Comparison of ENCODE assay signal across 10 cellular contexts in the genomic region with DNA sequence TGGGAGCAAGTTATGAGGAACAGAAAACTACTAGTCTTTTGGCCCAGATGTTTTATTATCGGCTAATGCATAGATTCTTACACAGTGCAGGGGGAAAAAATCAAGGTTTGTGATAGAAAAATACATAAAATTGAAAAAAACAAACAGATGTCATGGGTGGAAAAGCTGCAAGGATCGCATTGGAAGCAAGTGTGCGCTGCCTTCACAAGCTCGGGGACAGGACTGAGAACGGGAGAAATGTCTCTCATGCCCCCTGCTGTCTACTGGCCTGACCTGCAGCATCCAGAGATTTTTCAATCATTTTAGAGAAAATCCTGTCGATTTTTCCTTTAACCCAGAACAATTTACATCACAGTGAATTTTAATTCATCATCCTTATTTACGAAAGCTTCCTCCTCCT. TPM values are rescaled to one million over a fixed set of nuclear protein-coding genes. Genes with fewer than 3 reads are reported as not detected.
DNase-seq lines count a peak whose midpoint lies in the region; ATAC-seq, FAIRE-seq and TF ChIP-seq lines count a peak whose summit lies in the region.
"Not testable (repeated sequence)": the region's sequence is repeated elsewhere in the genome, so short reads cannot be mapped to it uniquely, and the experiment has no call there.
"Had no signal": no experiment of that assay in that cellular context is flagged by ENCODE, and none has a peak within 500 bp of the region (broad histone marks: within the 10 kb centered on the region; RNA-seq: fewer than 3 reads in every experiment).

No MANE protein-coding gene starts in this region.

- not testable (repeated sequence) for H3K36me3 ChIP-seq in CD8-positive, alpha-beta T cell (ENCODE audit: insufficient read depth, low read length); HCT116 (ENCODE audit: control insufficient read depth in 1 of 2, insufficient read depth in 2 of 2, low read length in 2 of 2); H1 (ENCODE audit: control insufficient read depth in 2 of 4, insufficient read depth in 4 of 4, low read length in 3 of 4); heart right ventricle

- CTCF ChIA-PET in CD8-positive, alpha-beta T cell (lab: Charles Lee), result interaction anchor here (0.8 to 4.0 kb wide), 5 partner anchors 244 to 503 kb away, joined by 3 to 32 read pairs (median 3); no protein-coding TSS in a partner anchor
- CTCF ChIA-PET in HCT116 (lab: Charles Lee) (interaction anchor here (0.8 kb wide), 1 partner anchor 498 kb away, joined by 10 read pairs; no protein-coding TSS in a partner anchor), H1 (lab: Charles Lee; ENCODE audit: partially characterized antibody) (interaction anchor here (1.3 to 11.4 kb wide), 3 partner anchors 236 to 498 kb away, joined by 7 to 76 read pairs (median 29); no protein-coding TSS in a partner anchor)

- not testable (repeated sequence) for TF ChIP-seq EP300 in H1 (IDR thresholded peaks at IDR 0.05; ENCODE audit: borderline replicate concordance in 1 of 2, low read depth in 2 of 2, low read length in 2 of 2)

- not testable (repeated sequence) for H3K36me3 Mint-ChIP-seq in CD8-positive, alpha-beta T cell; activated T-helper 17 cell treated with anti-CD3 and anti-CD28 coated beads, Interleukin-2, amount 50 U/mL, for 72 hours (ENCODE audit: low read depth); stimulated activated naive B cell treated with anti-CD40 and anti-IgM and Interleukin-4, amounts not matched to agents 10 μg/mL and 1 μg/mL and 100 μg/mL, for 72 hours

- H4K5ac ChIP-seq in H1 (ENCODE audit: insufficient read length, low read depth, low read length), result not testable (repeated sequence)

- 32% methylated on average over 5 of the region's 7 CpGs; no CpG with 5 or more reads in 1 of the 2 experiments for WGBS in H1 (ENCODE audit: extremely low coverage in 1 of 2, insufficient coverage in 1 of 2, insufficient read length in 1 of 2, insufficient replicate concordance in 2 of 2, low coverage in 1 of 2, low lambda C conversion rate in 2 of 2, missing lambda C conversion rate in 1 of 2), 2 experiments
- 9 to 15% methylated on average over 5 of the region's 7 CpGs for WGBS in heart right ventricle, 2 donors

- H3K18ac ChIP-seq in H1 (ENCODE audit: extremely low read depth, low read length), result not testable (repeated sequence)

- TF ChIP-seq RAD21 in HCT116 (IDR thresholded peaks at IDR 0.05; ENCODE audit: low read depth); H1 (IDR thresholded peaks at IDR 0.05 in 1 of 2, conservative IDR thresholded peaks at IDR 0.05 in 1 of 2; ENCODE audit: low read depth in 2 of 2, low read length in 2 of 2): not testable (repeated sequence)

- H3K9me2 ChIP-seq in HCT116 (ENCODE audit: insufficient read depth), result not testable (repeated sequence)

- H3K9ac ChIP-seq in HCT116 (ENCODE audit: low read length); H1 (replicated peaks in 1 of 4; ENCODE audit: extremely low read depth in 1 of 4, low read depth in 3 of 4, low read length in 3 of 4): not testable (repeated sequence)

- not testable (repeated sequence) for H4K8ac ChIP-seq in H1 (ENCODE audit: extremely low read depth, insufficient read depth, low read length)

- H2BK12ac ChIP-seq in H1 (ENCODE audit: low read depth, low read length), result not testable (repeated sequence)

- H3K27me3 Mint-ChIP-seq in CD8-positive, alpha-beta T cell (ENCODE audit: low read depth), result peaks cover 28% of the 10 kb centered on the region
- peaks cover 31% of the 10 kb centered on the region for H3K27me3 Mint-ChIP-seq in activated T-helper 17 cell treated with anti-CD3 and anti-CD28 coated beads, Interleukin-2, amount 50 U/mL, for 72 hours
- H3K27me3 Mint-ChIP-seq in stimulated activated naive B cell treated with anti-CD40 and anti-IgM and Interleukin-4, amounts not matched to agents 10 μg/mL and 1 μg/mL and 100 μg/mL, for 72 hours, result peaks cover 27 to 32% of the 10 kb centered on the region in 2 donors

- not testable (repeated sequence) for H3K4me3 ChIP-seq in CD8-positive, alpha-beta T cell (ENCODE audit: low read depth, low read length); HCT116 (replicated peaks in 1 of 2; ENCODE audit: low read depth in 1 of 2, low read length in 2 of 2); H1 (ENCODE audit: extremely low read depth in 1 of 4, insufficient read depth in 2 of 4, low read depth in 3 of 4, low read length in 4 of 4); heart right ventricle

- not testable (repeated sequence) for H3K9me3 Mint-ChIP-seq in CD8-positive, alpha-beta T cell; activated T-helper 17 cell treated with anti-CD3 and anti-CD28 coated beads, Interleukin-2, amount 50 U/mL, for 72 hours; stimulated activated naive B cell treated with anti-CD40 and anti-IgM and Interleukin-4, amounts not matched to agents 10 μg/mL and 1 μg/mL and 100 μg/mL, for 72 hours

- not testable (repeated sequence) for H3K4me1 ChIP-seq in CD8-positive, alpha-beta T cell (ENCODE audit: insufficient read depth, low read length); HCT116 (ENCODE audit: control insufficient read depth in 1 of 2, insufficient read depth in 2 of 2, low read length in 2 of 2); H1 (replicated peaks in 1 of 4; ENCODE audit: control insufficient read depth in 3 of 4, insufficient read depth in 4 of 4, low read length in 3 of 4); heart right ventricle

- not testable (repeated sequence) for H2AFZ ChIP-seq in HCT116 (ENCODE audit: low read depth, low read length, poor library complexity, severe bottlenecking); H1 (ENCODE audit: low read length)

- intact Hi-C loops in CD8-positive, alpha-beta T cell (cut with DNase I, micrococcal nuclease), result loop anchor here in 1 of 2 experiments (1.0 kb wide), 1 partner anchor 498 kb away; no protein-coding TSS in a partner anchor
- intact Hi-C loops in HCT116 (cut with micrococcal nuclease) (loop anchor here (1.0 kb wide), 1 partner anchor 498 kb away; no protein-coding TSS in a partner anchor), heart right ventricle (cut with DNase I) (loop anchor here in 2 of 10 donors (10.0 kb wide), 1 partner anchor 1068 kb away; no protein-coding TSS in a partner anchor)

- not testable (repeated sequence) for H3K4ac ChIP-seq in H1 (replicated peaks; ENCODE audit: insufficient read length, low read depth, low read length)

- not testable (repeated sequence) for H3K79me1 ChIP-seq in H1 (ENCODE audit: low read depth, low read length)

- H3K27ac ChIP-seq in CD8-positive, alpha-beta T cell (ENCODE audit: low read depth, low read length); HCT116 (ENCODE audit: low read depth, low read length); H1 (ENCODE audit: low read depth, low read length); heart right ventricle: not testable (repeated sequence)

- not testable (repeated sequence) for H3K27me3 ChIP-seq in CD8-positive, alpha-beta T cell (ENCODE audit: insufficient read depth, low read length); H1 (replicated peaks in 1 of 4; ENCODE audit: control insufficient read depth in 3 of 4, extremely low read depth in 1 of 4, insufficient read depth in 3 of 4, low read length in 3 of 4)
- H3K27me3 ChIP-seq in HCT116 (ENCODE audit: insufficient read depth, low read length), result peaks cover 21% of the 10 kb centered on the region
- H3K27me3 ChIP-seq in heart right ventricle, result peaks cover 0 to 34% (median 31%) of the 10 kb centered on the region in 7 donors

- not testable (repeated sequence) for H3K23ac ChIP-seq in H1 (ENCODE audit: insufficient read length)

- not testable (repeated sequence) for DNase-seq in CD8-positive, alpha-beta T cell; HCT116 (ENCODE audit: low read depth, low spot score); RCC 7860 (ENCODE audit: low spot score); H1 (ENCODE audit: low read depth in 1 of 2, low spot score in 2 of 2); heart right ventricle; stimulated activated naive B cell treated with anti-CD40 and anti-IgM and Interleukin-4, amounts not matched to agents 10 μg/mL and 1 μg/mL and 100 μg/mL, for 72 hours
- DNase-seq in midbrain (lab: John Stamatoyannopoulos, UW), result peak; percentile 9

- FAIRE-seq in RCC 7860 (lab: Jason Lieb, UNC) (peak; percentile 86), H1 (lab: Jason Lieb, UNC) (peak; percentile 100)

- POLR2A ChIA-PET in CD8-positive, alpha-beta T cell (lab: Charles Lee); HCT116 (lab: Charles Lee); H1 (lab: Charles Lee; ENCODE audit: partially characterized antibody): not testable (repeated sequence)

- TF ChIP-seq POLR2A in HCT116 (IDR thresholded peaks at IDR 0.05; ENCODE audit: borderline replicate concordance, extremely low read depth, insufficient read depth, insufficient read length); H1 (IDR thresholded peaks at IDR 0.05; ENCODE audit: control extremely low read depth in 1 of 2, low read depth in 2 of 2, low read length in 2 of 2): not testable (repeated sequence)

- not testable (repeated sequence) for H3K27ac Mint-ChIP-seq in CD8-positive, alpha-beta T cell; activated T-helper 17 cell treated with anti-CD3 and anti-CD28 coated beads, Interleukin-2, amount 50 U/mL, for 72 hours; stimulated activated naive B cell treated with anti-CD40 and anti-IgM and Interleukin-4, amounts not matched to agents 10 μg/mL and 1 μg/mL and 100 μg/mL, for 72 hours

- not testable (repeated sequence) for H3K56ac ChIP-seq in H1 (replicated peaks; ENCODE audit: insufficient read length, low read depth, low read length)

- not testable (repeated sequence) for H3K4me3 Mint-ChIP-seq in CD8-positive, alpha-beta T cell; activated T-helper 17 cell treated with anti-CD3 and anti-CD28 coated beads, Interleukin-2, amount 50 U/mL, for 72 hours; stimulated activated naive B cell treated with anti-CD40 and anti-IgM and Interleukin-4, amounts not matched to agents 10 μg/mL and 1 μg/mL and 100 μg/mL, for 72 hours

- peak; percentile 57 for ATAC-seq in CD8-positive, alpha-beta T cell
- ATAC-seq in HCT116 (peak; percentile 87), heart right ventricle (peak in 6 of 8 donors; percentile 60 to 80 (median 72))
- ATAC-seq in activated T-helper 17 cell treated with anti-CD3 and anti-CD28 coated beads, Interleukin-2, amount 50 U/mL, for 72 hours (replicated peaks), result peak; percentile 49
- ATAC-seq in stimulated activated naive B cell treated with anti-CD40 and anti-IgM and Interleukin-4, amounts not matched to agents 10 μg/mL and 1 μg/mL and 100 μg/mL, for 72 hours (replicated peaks), result peak; percentile 50 to 67

- H2BK120ac ChIP-seq in H1 (replicated peaks; ENCODE audit: low read depth, low read length), result not testable (repeated sequence)

- H4K91ac ChIP-seq in H1 (replicated peaks; ENCODE audit: insufficient read length, low read length), result not testable (repeated sequence)

- not testable (repeated sequence) for H3K14ac ChIP-seq in H1 (ENCODE audit: insufficient read length)

- BruUV-seq in HCT116 (replicated peaks; lab: Mats Ljungman, UMichigan), result not testable (repeated sequence)

- TF ChIP-seq CTCF in CD8-positive, alpha-beta T cell (IDR thresholded peaks at IDR 0.05), result peak; percentile 25
- TF ChIP-seq CTCF in HCT116 (IDR thresholded peaks at IDR 0.05 in 2 of 3, conservative IDR thresholded peaks at IDR 0.05 in 1 of 3; ENCODE audit: borderline replicate concordance in 1 of 3, insufficient read depth in 1 of 3, low read depth in 2 of 3, low read length in 2 of 3); H1 (IDR thresholded peaks at IDR 0.05; ENCODE audit: control extremely low read depth in 1 of 3, insufficient read depth in 1 of 3, low read depth in 1 of 3, low read length in 3 of 3); heart right ventricle (IDR thresholded peaks at IDR 0.05): not testable (repeated sequence)

- not testable (repeated sequence) for H3K9me3 ChIP-seq in CD8-positive, alpha-beta T cell (ENCODE audit: low read length); HCT116 (ENCODE audit: control insufficient read depth in 1 of 2, insufficient read depth in 1 of 2, low read depth in 1 of 2, low read length in 2 of 2); H1 (ENCODE audit: insufficient read depth in 2 of 2, low read depth in 1 of 2, low read length in 1 of 2); heart right ventricle

- not testable (repeated sequence) for H2AK5ac ChIP-seq in H1 (ENCODE audit: low read depth, low read length)

- RAD21 ChIA-PET in HCT116 (lab: Charles Lee; ENCODE audit: low non-redundant PET in 1 of 2, low total read pairs in 2 of 2, uncharacterized antibody in 2 of 2, unreplicated experiment in 2 of 2), result not testable (repeated sequence)

- H2BK15ac ChIP-seq in H1 (ENCODE audit: low read length), result not testable (repeated sequence)

- not testable (repeated sequence) for H3K79me2 ChIP-seq in HCT116 (ENCODE audit: insufficient read depth, low read length); H1 (ENCODE audit: control insufficient read depth in 1 of 2, insufficient read depth in 2 of 2, low read length in 2 of 2)

- H2BK5ac ChIP-seq in H1 (ENCODE audit: low read depth, low read length), result not testable (repeated sequence)

- not testable (repeated sequence) for H3K4me2 ChIP-seq in HCT116 (ENCODE audit: low read length); H1 (ENCODE audit: insufficient read depth in 1 of 2, low read depth in 2 of 2, low read length in 2 of 2)

- H2BK20ac ChIP-seq in H1 (ENCODE audit: low read length), result not testable (repeated sequence)

- not testable (repeated sequence) for H3K4me1 Mint-ChIP-seq in CD8-positive, alpha-beta T cell (ENCODE audit: low read depth); activated T-helper 17 cell treated with anti-CD3 and anti-CD28 coated beads, Interleukin-2, amount 50 U/mL, for 72 hours; stimulated activated naive B cell treated with anti-CD40 and anti-IgM and Interleukin-4, amounts not matched to agents 10 μg/mL and 1 μg/mL and 100 μg/mL, for 72 hours

- not testable (repeated sequence) for H3K23me2 ChIP-seq in H1 (ENCODE audit: low read depth, low read length)

- not testable (repeated sequence) for H4K20me1 ChIP-seq in HCT116 (ENCODE audit: insufficient read depth); H1 (replicated peaks in 1 of 2; ENCODE audit: control insufficient read depth in 1 of 2, insufficient read depth in 2 of 2, low read length in 2 of 2)

RNA-seq across cellular contexts. Expression of gene SHISA2, which starts 20.5 kb away (rescaled TPM):
- 1 to 10 TPM; 6.4 to 6.8 TPM for total RNA-seq in CD8-positive, alpha-beta T cell
- total RNA-seq in HCT116 (2021; ENCODE audit: unreplicated experiment) (not detected), heart right ventricle (under 1 TPM in 9 of 10 donors, not detected in 1; 0.12 to 0.94 (median 0.28) TPM)
- not detected in 2 replicates for polyA plus RNA-seq in HCT116 (2012)
- under 1 TPM; 0.13 to 0.30 TPM for total RNA-seq in activated T-helper 17 cell treated with anti-CD3 and anti-CD28 coated beads, Interleukin-2, amount 50 U/mL, for 72 hours
- 22.6 and 23.8 TPM in 2 replicates for total RNA-seq in H1 (2021; fragmentation: NEBNext Ultra II Directional; extraction: Animal tissue kit (Norgen Biotek cat#: 25700))
- polyA plus RNA-seq in H1 (2011; rRNA removed) (8.6 and 10.2 TPM in 2 replicates), heart right ventricle (under 1 TPM; 0.06 to 0.22 TPM)
- polyA plus RNA-seq in H1 (2011; cell fraction: cytosol; rRNA removed), result 7.3 TPM
- polyA plus RNA-seq in H1 (2011; cell fraction: nucleus; rRNA removed), result 6.6 TPM
- polyA plus RNA-seq in H1 (2012, experiment 1 of 2), result 7.5 to 8.2 TPM (median 7.8 TPM) in 4 replicates
- polyA plus RNA-seq in H1 (2012, experiment 2 of 2), result 4.7 TPM
- polyA plus RNA-seq in H1 (2013, experiment 1 of 2), result 15.2 TPM
- 17.8 TPM for polyA plus RNA-seq in H1 (2013, experiment 2 of 2)
- 29.0 and 30.1 TPM in 2 replicates for polyA minus RNA-seq in H1 (2011; rRNA and poly(A)+ RNA removed)
- polyA minus RNA-seq in H1 (2011; cell fraction: cytosol; rRNA and poly(A)+ RNA removed), result 20.6 TPM
- polyA minus RNA-seq in H1 (2011; cell fraction: nucleus; rRNA and poly(A)+ RNA removed), result 11.1 TPM
- total RNA-seq: H4 had no signal
- polyA plus RNA-seq: immature natural killer cell had no signal
